ENCODE assay signal across 19 cellular contexts in genomic region chr2:127897531-127898187, GRCh38.
"Had no signal": no experiment of that assay in that cellular context is flagged by ENCODE, and none has a peak within 500 bp of the region (broad histone marks: within the 10 kb centered on the region; RNA-seq: fewer than 3 reads in every experiment).

No MANE protein-coding gene starts in this region.

- H3K9me3 ChIP-seq: adrenal gland, gastrocnemius medialis, heart left ventricle, ovary, sigmoid colon, spleen, thoracic aorta had no signal

- DNase-seq: activated CD4-positive, alpha-beta T cell treated with anti-CD3 and anti-CD28 coated beads, Interleukin-2, amount 50 U/mL, for 48 hours; activated CD4-positive, CD25-positive, alpha-beta regulatory T cell treated with anti-CD3 and anti-CD28 coated beads, Interleukin-2, amount 50 U/mL, for 72 hours; activated effector memory CD4-positive, alpha-beta T cell treated with Interleukin-2 at 50 U/mL for 16 hours; activated T-cell treated with anti-CD3 and anti-CD28 coated beads, Interleukin-2, amount 50 U/mL, for 4 hours; adrenal gland; dorsolateral prefrontal cortex; endodermal cell; gastrocnemius medialis; heart left ventricle; left cardiac atrium; mammary epithelial cell; ovary; sigmoid colon had no signal

- H3K4me2 ChIP-seq: neural progenitor cell had no signal

- H3K4me3 ChIP-seq: adrenal gland, cardiac muscle cell, dorsolateral prefrontal cortex, gastrocnemius medialis, heart left ventricle, neural progenitor cell, ovary, sigmoid colon, spleen, thoracic aorta had no signal

- H3K27me3 ChIP-seq: adrenal gland, cardiac muscle cell, dorsolateral prefrontal cortex, gastrocnemius medialis, heart left ventricle, neural progenitor cell, ovary, sigmoid colon, spleen had no signal

- H3K27ac Mint-ChIP-seq: activated naive CD4-positive, alpha-beta T cell treated with anti-CD3 and anti-CD28 coated beads, Interleukin-2, amount 50 U/mL, for 24 hours; endodermal cell; neural progenitor cell; T-helper 2 cell treated with Interferon-gamma antibody and Interleukin-4, amounts not matched to agents 5 μg/mL and 100 μg/mL, for 36 hours had no signal

- H3K36me3 ChIP-seq: adrenal gland, cardiac muscle cell, gastrocnemius medialis, heart left ventricle, neural progenitor cell, ovary, sigmoid colon, spleen, thoracic aorta had no signal

- H3K27ac ChIP-seq: adrenal gland, cardiac muscle cell, dorsolateral prefrontal cortex, gastrocnemius medialis, heart left ventricle, neural progenitor cell, ovary, sigmoid colon, thoracic aorta had no signal

- H3K4me1 ChIP-seq: gastrocnemius medialis had no signal

- H3K36me3 Mint-ChIP-seq: activated naive CD4-positive, alpha-beta T cell treated with anti-CD3 and anti-CD28 coated beads, Interleukin-2, amount 50 U/mL, for 24 hours; neural progenitor cell had no signal

- H3K9me3 Mint-ChIP-seq: activated naive CD4-positive, alpha-beta T cell treated with anti-CD3 and anti-CD28 coated beads, Interleukin-2, amount 50 U/mL, for 24 hours; activated T-cell treated with anti-CD3 and anti-CD28 coated beads, Interleukin-2, amount 50 U/mL, for 4 hours; endodermal cell; neural progenitor cell; T-helper 2 cell treated with Interferon-gamma antibody and Interleukin-4, amounts not matched to agents 5 μg/mL and 100 μg/mL, for 36 hours had no signal

- ATAC-seq: activated T-cell treated with anti-CD3 and anti-CD28 coated beads, Interleukin-2, amount 50 U/mL, for 4 hours; gastrocnemius medialis; heart left ventricle; left cardiac atrium had no signal

- H3K27me3 Mint-ChIP-seq: activated naive CD4-positive, alpha-beta T cell treated with anti-CD3 and anti-CD28 coated beads, Interleukin-2, amount 50 U/mL, for 24 hours had no signal

- H3K4me1 Mint-ChIP-seq: activated naive CD4-positive, alpha-beta T cell treated with anti-CD3 and anti-CD28 coated beads, Interleukin-2, amount 50 U/mL, for 24 hours; endodermal cell had no signal

- H3K4me3 Mint-ChIP-seq: activated naive CD4-positive, alpha-beta T cell treated with anti-CD3 and anti-CD28 coated beads, Interleukin-2, amount 50 U/mL, for 24 hours; activated T-cell treated with anti-CD3 and anti-CD28 coated beads, Interleukin-2, amount 50 U/mL, for 4 hours; endodermal cell; neural progenitor cell; T-helper 2 cell treated with Interferon-gamma antibody and Interleukin-4, amounts not matched to agents 5 μg/mL and 100 μg/mL, for 36 hours had no signal
